11 cellular contexts compared by ENCODE assay signal in the genomic region with DNA sequence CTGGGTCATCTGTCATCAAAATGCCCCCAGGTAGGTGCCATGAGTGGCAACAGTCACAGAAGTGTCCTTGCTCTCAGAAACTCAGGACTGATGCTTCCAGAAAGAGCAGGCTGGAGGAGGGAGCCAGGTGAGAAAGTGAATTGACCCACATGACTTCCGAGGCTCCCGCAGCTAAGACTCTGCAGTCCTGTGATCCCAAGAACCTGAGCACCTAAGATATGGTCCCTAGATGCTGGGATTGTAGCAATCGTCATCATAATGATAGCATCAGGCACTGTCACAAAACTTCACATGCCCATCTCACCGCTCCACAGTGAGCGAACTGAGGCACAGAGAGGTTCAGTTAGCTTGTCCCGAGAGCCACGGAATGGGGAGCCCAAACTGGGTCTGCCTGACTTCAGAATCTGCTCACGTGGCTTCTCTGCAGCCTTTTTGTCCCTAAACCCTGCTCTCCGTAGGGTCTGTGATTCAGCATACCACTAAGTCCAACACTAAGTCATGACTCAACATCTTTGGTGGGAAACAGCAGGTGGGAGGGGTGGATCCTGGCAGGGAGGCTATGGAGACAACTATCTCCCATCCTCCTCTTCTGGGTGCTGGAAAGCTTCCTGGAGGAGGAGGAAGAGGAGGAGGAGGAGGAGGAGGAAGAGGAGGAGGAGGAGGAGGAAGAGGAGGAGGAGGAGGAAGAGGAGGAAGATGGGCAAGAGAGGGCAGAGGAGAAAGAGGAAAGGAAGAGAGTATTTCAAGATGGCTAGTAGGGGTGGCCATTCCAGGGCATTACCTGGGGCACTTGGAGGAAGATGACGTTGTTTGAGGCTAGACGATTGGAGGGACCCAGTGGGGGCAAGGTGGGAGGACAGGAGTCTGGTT. TPM values are rescaled to one million over a fixed set of nuclear protein-coding genes. Genes with fewer than 3 reads are reported as not detected.
DNase-seq lines count a peak whose midpoint lies in the region; ATAC-seq, FAIRE-seq and TF ChIP-seq lines count a peak whose summit lies in the region.
"Had no signal": no experiment of that assay in that cellular context is flagged by ENCODE, and none has a peak within 500 bp of the region (broad histone marks: within the 10 kb centered on the region; RNA-seq: fewer than 3 reads in every experiment).

No MANE protein-coding gene starts in this region.

- H3K4me3 ChIP-seq in K562 (no peak overlapping the region), neuronal stem cell (ENCODE audit: low read length in 2 of 2) (no peak overlapping the region), lower leg skin (ENCODE audit: low read depth, poor library complexity, severe bottlenecking) (no peak overlapping the region)
- H3K4me3 ChIP-seq: SJSA1 had no signal

- no peak overlapping the region for H4K91ac ChIP-seq in neuronal stem cell (ENCODE audit: low read depth, low read length, poor library complexity)

- ATAC-seq in K562 (peak; percentile 59), GM18498 (IDR thresholded peaks at IDR 0.05; ENCODE audit: unreplicated experiment) (no peak)

- H3K4ac ChIP-seq in neuronal stem cell (ENCODE audit: low read length): no peak overlapping the region

- H3K9ac ChIP-seq in K562 (ENCODE audit: insufficient read depth in 1 of 2, low read depth in 2 of 2, low read length in 2 of 2): no peak overlapping the region
- no peak overlapping the region for H3K9ac ChIP-seq in neuronal stem cell (ENCODE audit: low read depth, low read length, poor library complexity)

- H3K18ac ChIP-seq in neuronal stem cell (ENCODE audit: low read length): peak overlapping the region; percentile 46

- no peak overlapping the region for H3K23ac ChIP-seq in neuronal stem cell (ENCODE audit: low read depth, low read length, poor library complexity)

- H2BK12ac ChIP-seq in neuronal stem cell (ENCODE audit: low read length): no peak overlapping the region

- no peak overlapping the region for H3K14ac ChIP-seq in neuronal stem cell (ENCODE audit: low read length)

- POLR2A ChIA-PET in K562 (lab: Yijun Ruan, JAX): interaction anchor here (0.6 kb wide), 1 partner anchor 33 kb away, joined by 3 read pairs; no protein-coding TSS in a partner anchor

- 4% methylated on average over 10 of the region's 11 CpGs for WGBS in K562 (ENCODE audit: insufficient coverage, low coverage, missing lambda C conversion rate)
- WGBS in neuronal stem cell (ENCODE audit: extremely low coverage in 2 of 2, insufficient read length in 2 of 2, insufficient replicate concordance in 1 of 2), 2 donors: no CpG with 5 or more reads among the region's 11 CpGs
- WGBS in lower leg skin, 2 donors: 82 to 90% methylated on average over 11 of the region's 11 CpGs

- CTCF ChIA-PET in K562 (lab: Yijun Ruan, JAX; ENCODE audit: low intra/inter-chr PET ratio): no interaction called here

- peaks cover 0 to 9% of the 10 kb centered on the region in 2 experiments; a peak in 3 of 5 replicates for H3K4me1 ChIP-seq in K562 (replicated peaks in 1 of 2; ENCODE audit: control insufficient read depth in 2 of 2, insufficient read depth in 2 of 2, low read length in 2 of 2)
- peaks cover 3 to 35% of the 10 kb centered on the region in 2 donors for H3K4me1 ChIP-seq in neuronal stem cell (ENCODE audit: control insufficient read depth in 2 of 2, insufficient read depth in 1 of 2, low read depth in 1 of 2, low read length in 2 of 2)

- BruUV-seq in K562 (replicated peaks; lab: Mats Ljungman, UMichigan): no TSS peak

- TF ChIP-seq RAD21 in K562 (CRISPR knock-in tag; conservative IDR thresholded peaks at IDR 0.05 in 1 of 2, IDR thresholded peaks at IDR 0.05 in 1 of 2): no peak

- peaks cover 2% of the 10 kb centered on the region for H3K79me1 ChIP-seq in neuronal stem cell (ENCODE audit: low read depth, low read length)

- H2BK120ac ChIP-seq in neuronal stem cell (ENCODE audit: low read depth, low read length): no peak overlapping the region

- peaks cover 12% of the 10 kb centered on the region; the same call in 1 of the 2 replicates for H4K20me1 ChIP-seq in K562 (replicated peaks; ENCODE audit: control insufficient read depth, insufficient read depth, low read length)

- H3K36me3 ChIP-seq in K562 (ENCODE audit: control insufficient read depth, insufficient read depth, low read length): no peaks in the 10 kb centered on the region
- no peaks in the 10 kb centered on the region for H3K36me3 ChIP-seq in neuronal stem cell (replicated peaks in 1 of 2; ENCODE audit: control insufficient read depth in 2 of 2, insufficient read depth in 2 of 2, low read length in 2 of 2)
- H3K36me3 ChIP-seq: SJSA1 had no signal

- no peak overlapping the region for H2BK5ac ChIP-seq in neuronal stem cell (ENCODE audit: low read length)

- H2BK15ac ChIP-seq in neuronal stem cell (ENCODE audit: low read length): no peak overlapping the region

- no peak overlapping the region for H3K27ac ChIP-seq in K562 (ENCODE audit: extremely low read depth, low read depth, low read length)
- H3K27ac ChIP-seq in neuronal stem cell (replicated peaks; ENCODE audit: low read length): no peak overlapping the region
- H3K27ac ChIP-seq in caudate nucleus (ENCODE audit: low read depth, low read length): no peak overlapping the region
- H3K27ac ChIP-seq: SJSA1 had no signal

- no peak overlapping the region for H2AFZ ChIP-seq in K562 (ENCODE audit: low read depth, low read length)
- H2AFZ ChIP-seq in neuronal stem cell (ENCODE audit: low read length): no peak overlapping the region

- in situ Hi-C loops in Caki2 (cut with HindIII; ENCODE audit: low pct_unique_long_range_greater_than_20kb, low sequenced_read_pairs): no loop called here
- in situ Hi-C loops in K562 (cut with MboI): no loop called here

- TF ChIP-seq EP300 in K562 (IDR thresholded peaks at IDR 0.05; ENCODE audit: low read length): no peak

- no peak for TF ChIP-seq POLR2A in K562 (conservative IDR thresholded peaks at IDR 0.05)
- TF ChIP-seq POLR2A in lower leg skin (IDR thresholded peaks at IDR 0.05): no peak

- no peaks in the 10 kb centered on the region for H3K79me2 ChIP-seq in K562 (ENCODE audit: control insufficient read depth, insufficient read depth, low read length)

- no peak overlapping the region for H2AK5ac ChIP-seq in neuronal stem cell (ENCODE audit: low read depth, low read length)

- peak; percentile 33 for DNase-seq in Caki2 (ENCODE audit: low read depth)
- peak; percentile 92 for DNase-seq in LHCN-M2 (ENCODE audit: low read depth)
- DNase-seq in K562 (ENCODE audit: extremely low read depth in 1 of 4, low spot score in 3 of 4): peak; percentile 30 to 71 (median 60)
- DNase-seq in neuronal stem cell (ENCODE audit: low spot score): no peak
- DNase-seq in ecto neural progenitor cell (ENCODE audit: low spot score): no peak
- no peak for DNase-seq in lower leg skin (ENCODE audit: low spot score in 2 of 2)
- DNase-seq in caudate nucleus (lab: John Stamatoyannopoulos, UW): no peak

- H3K9me1 ChIP-seq in K562 (ENCODE audit: control insufficient read depth, insufficient read depth, low read length): no peaks in the 10 kb centered on the region

- FAIRE-seq in K562 (lab: Jason Lieb, UNC): peak; percentile 58

- H3K9me3 ChIP-seq in K562 (replicated peaks; ENCODE audit: control insufficient read depth, insufficient read depth, low read depth, low read length) (0 out of 2 replicates have a peak, but pooled peaks cover 2% of the 10 kb centered on the region), neuronal stem cell (replicated peaks in 1 of 2; ENCODE audit: control insufficient read depth in 2 of 2, insufficient read depth in 1 of 2, low read depth in 1 of 2, low read length in 2 of 2) (peaks cover 0 to 2% of the 10 kb centered on the region in 2 donors)

- no peak overlapping the region for H4K8ac ChIP-seq in neuronal stem cell (ENCODE audit: low read depth, low read length)

- peaks cover 21 to 80% of the 10 kb centered on the region in 2 experiments; a peak in 4 of 5 replicates for H3K27me3 ChIP-seq in K562 (ENCODE audit: control insufficient read depth in 2 of 2, insufficient read depth in 2 of 2, low read length in 2 of 2)
- peaks cover 2 to 87% (median 35%) of the 10 kb centered on the region in 3 experiments for H3K27me3 ChIP-seq in neuronal stem cell (ENCODE audit: control insufficient read depth in 3 of 3, insufficient read depth in 3 of 3, low read depth in 1 of 3, low read length in 3 of 3)

- TF ChIP-seq CTCF in K562 (IDR thresholded peaks at IDR 0.05 in 2 of 3, conservative IDR thresholded peaks at IDR 0.05 in 1 of 3; ENCODE audit: insufficient read depth in 2 of 3, low read depth in 1 of 3, low read length in 3 of 3): no peak
- TF ChIP-seq CTCF in lower leg skin (IDR thresholded peaks at IDR 0.05): no peak

- intact Hi-C loops in K562 (cut with micrococcal nuclease): no loop called here
- intact Hi-C loops in lower leg skin (cut with DNase I; ENCODE audit: low total_unique reads): no loop called here

- H3K4me2 ChIP-seq in K562 (ENCODE audit: insufficient read depth, low read length): no peak overlapping the region
- H3K4me2 ChIP-seq in neuronal stem cell (ENCODE audit: insufficient read depth, low read length, poor library complexity, severe bottlenecking): no peak overlapping the region

TF ChIP-seq in K562, 482 proteins besides CTCF, POLR2A, EP300 and RAD21 (continues in another document):
- TF ChIP-seq KLF1 (tag; IDR thresholded peaks at IDR 0.05): no peak
- TF ChIP-seq ZNF830 (CRISPR knock-in tag; IDR thresholded peaks at IDR 0.05): no peak

RNA-seq across cellular contexts. Expression of gene DLX4, which starts 55.5 kb away (rescaled TPM):
- 0.52 TPM in 1 of 2 replicates, not detected in the other for total RNA-seq in Caki2 (2014; rRNA removed; shearing (Covaris generic); ENCODE audit: low replicate concordance)
- 0.06 TPM in 1 of 2 replicates, not detected in the other for total RNA-seq in LHCN-M2 (2014; rRNA removed)
- 0.09 TPM for polyA plus RNA-seq in LHCN-M2 (2012)
- 2.6 and 9.0 TPM in 2 replicates for total RNA-seq in K562 (2011; cell fraction: chromatin; rRNA removed; ENCODE audit: low replicate concordance)
- total RNA-seq in K562 (2011; cell fraction: nucleolus; rRNA removed): 5.0 and 6.3 TPM in 2 replicates
- 3.4 and 4.4 TPM in 2 replicates for total RNA-seq in K562 (2011; cell fraction: nucleoplasm; rRNA removed)
- total RNA-seq in K562 (2014; rRNA removed): 0.32 and 0.41 TPM in 2 replicates
- 0.25 and 0.32 TPM in 2 replicates for total RNA-seq in K562 (2014; rRNA removed; fragmentation: Illumina TruSeq; extraction: Trizol)
- total RNA-seq in K562 (2015; rRNA removed; fragmentation: Illumina TruSeq; extraction: Trizol): 0.58 and 0.83 TPM in 2 replicates
- 1.7 TPM in 2 replicates for total RNA-seq in K562 (2021)
- polyA plus RNA-seq in K562 (2011; rRNA removed): 1.6 and 2.2 TPM in 2 replicates
- polyA plus RNA-seq in K562 (2011; cell fraction: cytosol; rRNA removed): 0.84 and 2.2 TPM in 2 replicates
- 5.6 and 15.3 TPM in 2 replicates for polyA plus RNA-seq in K562 (2011; cell fraction: nucleus; rRNA removed)
- polyA plus RNA-seq in K562 (2012): 1.6 and 4.2 TPM in 2 replicates
- 0.96 and 1.1 TPM in 2 replicates for polyA plus RNA-seq in K562 (2014; fragmentation: Illumina TruSeq; extraction: Trizol)
- polyA plus RNA-seq in K562 (2014; fragmentation: Nextera tagmentation; extraction: Ambion mirVana): under 1 TPM; 0.15 to 0.39 TPM
- polyA plus RNA-seq in K562 (2014; rRNA removed): 0.58 and 1.2 TPM in 2 replicates
- polyA minus RNA-seq in K562 (2011; rRNA and poly(A)+ RNA removed): 0.72 and 1.4 TPM in 2 replicates
- 0.82 and 1.2 TPM in 2 replicates for polyA minus RNA-seq in K562 (2011; cell fraction: cytosol; rRNA and poly(A)+ RNA removed)
- polyA minus RNA-seq in K562 (2011; cell fraction: nucleus; rRNA and poly(A)+ RNA removed): 0.67 and 3.2 TPM in 2 replicates
- 0.45 TPM for polyA plus RNA-seq in neuronal stem cell (2013, experiment 1 of 2)
- polyA plus RNA-seq in neuronal stem cell (2013, experiment 2 of 2): 0.61 TPM
- total RNA-seq in lower leg skin: 1 to 10 TPM; 1.9 to 3.3 (median 2.5) TPM
- total RNA-seq: dermis microvascular lymphatic vessel endothelial cell, glomerular endothelial cell, SJSA1 had no signal

Comparison
In these comparisons a context has a peak if more than half of its experiments do, and no peak if none do; other contexts are left out.
1. DNase-seq: peak in Caki2 (single experiment), LHCN-M2 (single experiment) and K562 (4 of 4); none in neuronal stem cell (single experiment), ecto neural progenitor cell (single experiment), lower leg skin (0 of 2) and caudate nucleus (0 of 61).